In the genomic region with DNA sequence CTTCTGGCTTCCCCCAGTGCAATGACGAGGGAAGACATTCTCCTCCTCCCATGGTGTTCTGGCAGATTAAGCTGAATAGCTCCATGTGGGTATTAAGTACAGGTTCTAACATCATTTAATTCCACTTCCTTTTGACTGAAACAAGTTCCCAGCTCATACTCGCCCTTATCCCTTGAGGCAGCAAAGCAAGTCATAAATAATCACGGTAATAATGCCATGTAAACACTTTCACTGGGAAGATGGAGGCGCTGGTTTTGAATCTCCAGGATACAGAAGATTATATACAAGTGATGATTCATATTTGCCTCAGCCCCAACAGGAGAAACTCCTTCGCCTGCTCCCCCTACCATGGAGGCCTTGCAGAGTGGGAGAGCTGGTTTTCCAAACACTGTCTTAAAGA, we compare ENCODE assay signal across 16 cellular contexts.
DNase-seq lines count a peak whose midpoint lies in the region; ATAC-seq and TF ChIP-seq lines count a peak whose summit lies in the region.
"Had no signal": no experiment of that assay in that cellular context is flagged by ENCODE, and none has a peak within 500 bp of the region (broad histone marks: within the 10 kb centered on the region; RNA-seq: fewer than 3 reads in every experiment).

No MANE protein-coding gene starts in this region.

- TF ChIP-seq CTCF in fibroblast of villous mesenchyme (IDR thresholded peaks at IDR 0.05; ENCODE audit: insufficient read depth, low read depth, low read length) (no peak), dorsolateral prefrontal cortex (IDR thresholded peaks at IDR 0.05 in 54 of 56, conservative IDR thresholded peaks at IDR 0.05 in 2 of 56; ENCODE audit: low read depth in 1 of 56, partially characterized antibody in 56 of 56) (no peak)

- H3K4me3 ChIP-seq in fibroblast of villous mesenchyme (ENCODE audit: low read depth, low read length) (no peak overlapping the region), trophoblast cell (ENCODE audit: low read depth, low read length) (no peak overlapping the region), dorsolateral prefrontal cortex (no peak overlapping the region)
- H3K4me3 ChIP-seq: upper lobe of right lung had no signal

- WGBS in trophoblast cell (ENCODE audit: extremely low coverage, insufficient coverage, insufficient read length): no CpG with 5 or more reads among the region's 5 CpGs

- H4K91ac ChIP-seq in trophoblast cell (ENCODE audit: low read depth, low read length): no peak overlapping the region

- no peak overlapping the region for H4K8ac ChIP-seq in trophoblast cell (ENCODE audit: low read depth, low read length)

- no peak overlapping the region for H4K12ac ChIP-seq in trophoblast cell (ENCODE audit: low read depth, low read length)

- intact Hi-C loops in dorsolateral prefrontal cortex (cut with DNase I): no loop called here

- DNase-seq in A172 (ENCODE audit: low spot score): peak; percentile 75
- DNase-seq in HEK293T (ENCODE audit: extremely low spot score): no peak
- peak; percentile 4 for DNase-seq in T1000 (lab: John Stamatoyannopoulos, UW)
- peak; percentile 85 for DNase-seq in fibroblast of villous mesenchyme (ENCODE audit: low read depth)
- DNase-seq in NCI-H128 (lab: John Stamatoyannopoulos, UW; ENCODE audit: unreplicated experiment): no peak
- no peak for DNase-seq in trophoblast cell
- no peak for DNase-seq in dorsolateral prefrontal cortex
- DNase-seq: DMS79 treated with DMSO at 0.1 percent for 48 hours; foreskin fibroblast; H9; immature natural killer cell; NCI-H526 treated with DMSO at 0.1 percent for 48 hours; stimulated activated CD4-positive, alpha-beta T cell treated with anti-CD3 and anti-CD28 coated beads, Interleukin-15, amount 100 ng/mL, for 24 hours; upper lobe of right lung had no signal

- no peak overlapping the region for H3K9ac ChIP-seq in trophoblast cell (ENCODE audit: low read length)

- H3K14ac ChIP-seq in trophoblast cell (ENCODE audit: low read length): no peak overlapping the region

- H3K27me3 ChIP-seq in trophoblast cell (ENCODE audit: insufficient read depth, low read length) (no peaks in the 10 kb centered on the region), dorsolateral prefrontal cortex (no peaks in the 10 kb centered on the region)
- H3K27me3 ChIP-seq: upper lobe of right lung had no signal

- H3K4me1 ChIP-seq in trophoblast cell (ENCODE audit: control insufficient read depth in 1 of 2, insufficient read depth in 2 of 2, low read length in 2 of 2): peaks cover 2% of the 10 kb centered on the region in 2 experiments
- H3K4me1 ChIP-seq: upper lobe of right lung had no signal

- no peaks in the 10 kb centered on the region for H3K9me3 ChIP-seq in trophoblast cell (ENCODE audit: insufficient read depth, low read depth, low read length)
- H3K9me3 ChIP-seq: upper lobe of right lung had no signal

- POLR2A ChIA-PET in HEK293T (lab: Yijun Ruan, JAX): no interaction called here

- no peak overlapping the region for H3K23ac ChIP-seq in trophoblast cell (ENCODE audit: low read length)

- no peak overlapping the region for H2BK120ac ChIP-seq in trophoblast cell (ENCODE audit: insufficient read depth, low read length, poor library complexity)

- H3K4me2 ChIP-seq in trophoblast cell (ENCODE audit: low read length): no peak overlapping the region

- CTCF ChIA-PET in HEK293T (lab: Yijun Ruan, JAX): interaction anchor here (0.6 to 1.2 kb wide), 2 partner anchors 13 to 35 kb away, joined by 3 to 8 read pairs; no protein-coding TSS in a partner anchor

- no peak overlapping the region for H2AK5ac ChIP-seq in trophoblast cell (ENCODE audit: low read length)

- H2BK12ac ChIP-seq in trophoblast cell (ENCODE audit: low read length): no peak overlapping the region

- no peaks in the 10 kb centered on the region for H3K79me1 ChIP-seq in trophoblast cell (ENCODE audit: low read length)

- no peak overlapping the region for H2AFZ ChIP-seq in trophoblast cell (ENCODE audit: insufficient read depth, low read length, poor library complexity)

- no peak overlapping the region for H3K4ac ChIP-seq in trophoblast cell (ENCODE audit: low read depth, low read length)

- H3K27ac ChIP-seq in trophoblast cell (ENCODE audit: low read depth, low read length) (no peak overlapping the region), dorsolateral prefrontal cortex (peak overlapping the region in 5 of 59 donors; percentile 15 to 54 (median 27))
- H3K27ac ChIP-seq: upper lobe of right lung had no signal

- H3K18ac ChIP-seq in trophoblast cell (ENCODE audit: low read length): no peak overlapping the region

- H2BK5ac ChIP-seq in trophoblast cell (ENCODE audit: low read depth, low read length, poor library complexity): no peak overlapping the region

- no peaks in the 10 kb centered on the region for H3K79me2 ChIP-seq in trophoblast cell (ENCODE audit: control insufficient read depth, insufficient read depth, low read length, poor library complexity)

- H3K36me3 ChIP-seq in trophoblast cell (ENCODE audit: control insufficient read depth in 1 of 2, insufficient read depth in 2 of 2, low read length in 2 of 2): no peaks in the 10 kb centered on the region
- H3K36me3 ChIP-seq: upper lobe of right lung had no signal

- no peak for ATAC-seq in GM19452 (IDR thresholded peaks at IDR 0.05; ENCODE audit: unreplicated experiment)
- ATAC-seq: activated naive CD4-positive, alpha-beta T cell treated with anti-CD3 and anti-CD28 coated beads, Interleukin-2, amount 50 U/mL, for 72 hours; upper lobe of right lung had no signal

TF ChIP-seq in HEK293T, 16 proteins besides CTCF, POLR2A, EP300 and RAD21:
- TF ChIP-seq, protein P1, sequence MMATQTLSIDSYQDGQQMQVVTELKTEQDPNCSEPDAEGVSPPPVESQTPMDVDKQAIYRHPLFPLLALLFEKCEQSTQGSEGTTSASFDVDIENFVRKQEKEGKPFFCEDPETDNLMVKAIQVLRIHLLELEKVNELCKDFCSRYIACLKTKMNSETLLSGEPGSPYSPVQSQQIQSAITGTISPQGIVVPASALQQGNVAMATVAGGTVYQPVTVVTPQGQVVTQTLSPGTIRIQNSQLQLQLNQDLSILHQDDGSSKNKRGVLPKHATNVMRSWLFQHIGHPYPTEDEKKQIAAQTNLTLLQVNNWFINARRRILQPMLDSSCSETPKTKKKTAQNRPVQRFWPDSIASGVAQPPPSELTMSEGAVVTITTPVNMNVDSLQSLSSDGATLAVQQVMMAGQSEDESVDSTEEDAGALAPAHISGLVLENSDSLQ (IDR thresholded peaks at IDR 0.05): peak; percentile 73
- TF ChIP-seq ZNF384 (IDR thresholded peaks at IDR 0.05) (no peak), NFRKB (IDR thresholded peaks at IDR 0.05) (no peak), FOXK2 (IDR thresholded peaks at IDR 0.05) (no peak), ARNT (IDR thresholded peaks at IDR 0.05) (no peak)

Comparison
In these comparisons a context has a peak if more than half of its experiments do, and no peak if none do; other contexts are left out.
1. DNase-seq: peak in A172 (single experiment), T1000 (single experiment) and fibroblast of villous mesenchyme (single experiment); none in HEK293T (single experiment), NCI-H128 (single experiment), trophoblast cell (0 of 2) and dorsolateral prefrontal cortex (0 of 10).